Comparison of ENCODE assay signal across 8 cellular contexts in genomic region chr12:122896662-122897061, GRCh38. TPM values are rescaled to one million over a fixed set of nuclear protein-coding genes. Genes with fewer than 3 reads are reported as not detected.
DNase-seq lines count a peak whose midpoint lies in the region; ATAC-seq and TF ChIP-seq lines count a peak whose summit lies in the region.

No MANE protein-coding gene starts in this region.

- peak overlapping the region; percentile 91 for H3K27ac ChIP-seq in RWPE1
- peak overlapping the region; percentile 99 for H3K27ac ChIP-seq in epithelial cell of prostate
- peak overlapping the region in 12 of 21 experiments; percentile 17 to 100 (median 95) for H3K27ac ChIP-seq in skin epidermis

- CTCF ChIA-PET in RWPE1 (lab: Yijun Ruan, JAX), result interaction anchor here (1.1 kb wide), 1 partner anchor 56 kb away, joined by 3 read pairs; no protein-coding TSS in a partner anchor

- TF ChIP-seq CTCF in RWPE1 (conservative IDR thresholded peaks at IDR 0.05; ENCODE audit: low read depth), result no peak

- H3K9me3 Mint-ChIP-seq in T-helper 2 cell treated with Interferon-gamma antibody and Interleukin-4, amounts not matched to agents 5 μg/mL and 100 μg/mL, for 36 hours, result peaks cover 5% of the 10 kb centered on the region

- peaks cover 17% of the 10 kb centered on the region for H3K36me3 Mint-ChIP-seq in T-helper 2 cell treated with Interferon-gamma antibody and Interleukin-4, amounts not matched to agents 5 μg/mL and 100 μg/mL, for 36 hours (ENCODE audit: low read depth)

- H3K4me3 Mint-ChIP-seq in T-helper 2 cell treated with Interferon-gamma antibody and Interleukin-4, amounts not matched to agents 5 μg/mL and 100 μg/mL, for 36 hours, result peak overlapping the region; percentile 92

- H3K4me1 Mint-ChIP-seq in T-helper 2 cell treated with Interferon-gamma antibody and Interleukin-4, amounts not matched to agents 5 μg/mL and 100 μg/mL, for 36 hours (ENCODE audit: low read depth), result peaks cover 65% of the 10 kb centered on the region

- peaks cover 10% of the 10 kb centered on the region for H3K27me3 Mint-ChIP-seq in T-helper 2 cell treated with Interferon-gamma antibody and Interleukin-4, amounts not matched to agents 5 μg/mL and 100 μg/mL, for 36 hours (ENCODE audit: low read depth)

- ATAC-seq in GM18909 (IDR thresholded peaks at IDR 0.05; ENCODE audit: poor library complexity, unreplicated experiment) (no peak), left lobe of liver (no peak)

- H3K27ac Mint-ChIP-seq in T-helper 2 cell treated with Interferon-gamma antibody and Interleukin-4, amounts not matched to agents 5 μg/mL and 100 μg/mL, for 36 hours, result peak overlapping the region; percentile 85

- POLR2A ChIA-PET in RWPE1 (lab: Yijun Ruan, JAX; ENCODE audit: low non-redundant PET), result no interaction called here

- DNase-seq in T-helper 2 cell treated with Interferon-gamma antibody and Interleukin-4, amounts not matched to agents 5 μg/mL and 100 μg/mL, for 36 hours (ENCODE audit: low spot score), result no peak
- no peak for DNase-seq in T-helper 2 cell
- no peak for DNase-seq in RWPE1 (ENCODE audit: low spot score)
- DNase-seq in epithelial cell of prostate (ENCODE audit: low read depth, low spot score), result no peak
- no peak for DNase-seq in NCI-H345 treated with DMSO at 0.1 percent for 48 hours (lab: John Stamatoyannopoulos, UW; ENCODE audit: unreplicated experiment)
- no peak for DNase-seq in left lobe of liver (ENCODE audit: low spot score)

- no peak overlapping the region for H3K4me3 ChIP-seq in skin epidermis

RNA-seq across cellular contexts. Expression of gene VPS37B, which starts 0.7 kb away (rescaled TPM):
- 6.6 TPM for total RNA-seq in left lobe of liver
